ENCODE assay signal across 8 cellular contexts in the genomic region with DNA sequence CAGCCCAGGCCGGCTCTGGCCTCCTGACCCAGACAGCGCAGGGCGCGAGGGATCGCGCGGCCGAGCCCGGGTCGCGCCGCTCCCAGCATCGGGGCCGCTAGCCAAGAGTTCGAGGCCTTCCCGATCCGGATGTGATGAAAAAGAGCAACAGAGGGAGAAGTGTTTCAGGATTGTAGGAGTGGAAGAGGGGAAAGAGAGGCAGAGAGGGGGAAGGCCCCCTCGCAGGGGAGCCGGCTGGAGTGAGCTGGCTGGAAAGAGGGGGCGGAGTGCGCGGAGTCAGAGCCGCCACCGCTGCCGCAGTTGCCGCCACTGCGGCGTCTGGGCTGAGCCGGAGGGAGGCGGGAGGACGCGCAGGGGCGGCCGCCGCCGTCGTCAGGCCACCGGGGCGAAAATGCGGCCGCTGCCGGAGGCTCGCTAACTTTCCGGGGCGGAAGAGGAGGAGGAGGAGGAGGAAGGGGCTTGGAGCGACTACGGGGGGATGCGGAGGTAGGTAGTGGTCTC. TPM values are rescaled to one million over a fixed set of nuclear protein-coding genes. Genes with fewer than 3 reads are reported as not detected.
DNase-seq lines count a peak whose midpoint lies in the region; ATAC-seq and TF ChIP-seq lines count a peak whose summit lies in the region.

No MANE protein-coding gene starts in this region.

- TF ChIP-seq EP300 in stomach (IDR thresholded peaks at IDR 0.05), result no peak

- no peaks in the 10 kb centered on the region for H3K36me3 Mint-ChIP-seq in naive thymus-derived CD8-positive, alpha-beta T cell

- H3K27me3 ChIP-seq in esophagus (ENCODE audit: control insufficient read depth in 1 of 2, insufficient read depth in 2 of 2, low read length in 2 of 2) (no peaks in the 10 kb centered on the region), stomach (no peaks in the 10 kb centered on the region)

- H3K4me3 ChIP-seq in GM12865 (ENCODE audit: low read depth, low read length) (peak overlapping the region; percentile 84), NB4 (ENCODE audit: low read depth, low read length) (peak overlapping the region; percentile 42), esophagus (ENCODE audit: low read depth in 1 of 2, low read length in 2 of 2) (peak overlapping the region; percentile 92 to 94), stomach (peak overlapping the region; percentile 65 to 76 (median 70))

- peaks cover 19 to 53% (median 43%) of the 10 kb centered on the region in 4 donors for H3K4me1 Mint-ChIP-seq in naive thymus-derived CD8-positive, alpha-beta T cell

- H3K9me3 ChIP-seq in esophagus (ENCODE audit: control insufficient read depth in 2 of 2, insufficient read depth in 1 of 2, low read depth in 1 of 2, low read length in 1 of 2) (no peaks in the 10 kb centered on the region), stomach (no peaks in the 10 kb centered on the region)

- intact Hi-C loops in stomach (cut with DNase I; ENCODE audit: low total_unique reads), result no loop called here

- H3K27ac Mint-ChIP-seq in naive thymus-derived CD8-positive, alpha-beta T cell, result peak overlapping the region; percentile 72 to 94 (median 89)

- H3K4me3 Mint-ChIP-seq in naive thymus-derived CD8-positive, alpha-beta T cell, result peak overlapping the region; percentile 83 to 97 (median 92)

- no peaks in the 10 kb centered on the region for H3K36me3 ChIP-seq in esophagus (ENCODE audit: control insufficient read depth in 2 of 2, insufficient read depth in 2 of 2, low read length in 1 of 2)
- no peaks in the 10 kb centered on the region for H3K36me3 ChIP-seq in stomach

- H3K9me3 Mint-ChIP-seq in naive thymus-derived CD8-positive, alpha-beta T cell, result no peaks in the 10 kb centered on the region

- H3K27ac ChIP-seq in esophagus (ENCODE audit: low read depth in 2 of 2, low read length in 1 of 2) (peak overlapping the region; percentile 90 to 92), stomach (peak overlapping the region; percentile 83 to 92 (median 87))

- POLR2A ChIA-PET in naive thymus-derived CD8-positive, alpha-beta T cell (lab: Charles Lee), result interaction anchor here (1.5 kb wide), 2 partner anchors 10 to 58 kb away, joined by 4 read pairs; no protein-coding TSS in a partner anchor

- ATAC-seq in naive thymus-derived CD8-positive, alpha-beta T cell, result peak; percentile 59 to 72

- no peak for TF ChIP-seq CTCF in GM12865 (IDR thresholded peaks at IDR 0.05; ENCODE audit: insufficient read depth, low read depth, low read length, missing control alignments)
- TF ChIP-seq CTCF in NB4 (IDR thresholded peaks at IDR 0.05; ENCODE audit: low read depth, low read length), result no peak
- no peak for TF ChIP-seq CTCF in stomach (IDR thresholded peaks at IDR 0.05)

- H3K27me3 Mint-ChIP-seq in naive thymus-derived CD8-positive, alpha-beta T cell, result no peaks in the 10 kb centered on the region

- H3K4me1 ChIP-seq in esophagus (ENCODE audit: control insufficient read depth in 2 of 2, insufficient read depth in 2 of 2, low read length in 1 of 2) (no peaks in the 10 kb centered on the region), stomach (peaks cover 0 to 35% (median 20%) of the 10 kb centered on the region in 4 donors)

- TF ChIP-seq POLR2A in NB4 (IDR thresholded peaks at IDR 0.05; ENCODE audit: extremely low read depth, insufficient read length), result no peak
- no peak for TF ChIP-seq POLR2A in stomach (IDR thresholded peaks at IDR 0.05)

- DNase-seq in GM12865 (ENCODE audit: low read depth) (peak; percentile 75), HCEC 1CT (peak; percentile 62), NB4 (ENCODE audit: low read depth) (peak; percentile 35), activated T-cell treated with anti-CD3 and anti-CD28 coated beads for 24 hours (ENCODE audit: low read depth) (peak; percentile 54), stomach (peak; percentile 41), SKM-1 (lab: John Stamatoyannopoulos, UW; ENCODE audit: unreplicated experiment) (no peak)
- DNase-seq in naive thymus-derived CD8-positive, alpha-beta T cell, result peak in 8 of 10 donors; percentile 7 to 56 (median 38)

- WGBS in esophagus, 2 donors, result 0 to 1% methylated on average over 44 to 48 of the region's 48 CpGs
- 0 to 1% (median 0%) methylated on average over 47 to 48 of the region's 48 CpGs for WGBS in stomach, 5 donors

RNA-seq across cellular contexts. Expression of gene MDFIC, which starts 0.3 kb away (rescaled TPM):
- polyA plus RNA-seq in esophagus (10 to 100 TPM in 1 of 2 donors, 1 to 10 TPM in 1; 9.8 to 14.5 TPM), stomach (1 to 10 TPM; 6.9 to 9.3 (median 8.3) TPM)
- total RNA-seq in naive thymus-derived CD8-positive, alpha-beta T cell, result 10 to 100 TPM; 22.1 to 27.8 TPM
- polyA plus RNA-seq in naive thymus-derived CD8-positive, alpha-beta T cell, result 10 to 100 TPM; 41.5 to 66.5 (median 56.6) TPM
- total RNA-seq in stomach, result 10 to 100 TPM in 2 of 5 donors, 1 to 10 TPM in 3; 7.0 to 39.8 (median 8.9) TPM

Comparison
In these comparisons a context has a peak if more than half of its experiments do, and no peak if none do; other contexts are left out.
1. H3K4me3 ChIP-seq: peak in every context shown above with its lines; median percentile 93 in esophagus; 84 in GM12865; 70 in stomach; 42 in NB4.